Comparison of ENCODE assay signal across 8 cellular contexts in the genomic region with DNA sequence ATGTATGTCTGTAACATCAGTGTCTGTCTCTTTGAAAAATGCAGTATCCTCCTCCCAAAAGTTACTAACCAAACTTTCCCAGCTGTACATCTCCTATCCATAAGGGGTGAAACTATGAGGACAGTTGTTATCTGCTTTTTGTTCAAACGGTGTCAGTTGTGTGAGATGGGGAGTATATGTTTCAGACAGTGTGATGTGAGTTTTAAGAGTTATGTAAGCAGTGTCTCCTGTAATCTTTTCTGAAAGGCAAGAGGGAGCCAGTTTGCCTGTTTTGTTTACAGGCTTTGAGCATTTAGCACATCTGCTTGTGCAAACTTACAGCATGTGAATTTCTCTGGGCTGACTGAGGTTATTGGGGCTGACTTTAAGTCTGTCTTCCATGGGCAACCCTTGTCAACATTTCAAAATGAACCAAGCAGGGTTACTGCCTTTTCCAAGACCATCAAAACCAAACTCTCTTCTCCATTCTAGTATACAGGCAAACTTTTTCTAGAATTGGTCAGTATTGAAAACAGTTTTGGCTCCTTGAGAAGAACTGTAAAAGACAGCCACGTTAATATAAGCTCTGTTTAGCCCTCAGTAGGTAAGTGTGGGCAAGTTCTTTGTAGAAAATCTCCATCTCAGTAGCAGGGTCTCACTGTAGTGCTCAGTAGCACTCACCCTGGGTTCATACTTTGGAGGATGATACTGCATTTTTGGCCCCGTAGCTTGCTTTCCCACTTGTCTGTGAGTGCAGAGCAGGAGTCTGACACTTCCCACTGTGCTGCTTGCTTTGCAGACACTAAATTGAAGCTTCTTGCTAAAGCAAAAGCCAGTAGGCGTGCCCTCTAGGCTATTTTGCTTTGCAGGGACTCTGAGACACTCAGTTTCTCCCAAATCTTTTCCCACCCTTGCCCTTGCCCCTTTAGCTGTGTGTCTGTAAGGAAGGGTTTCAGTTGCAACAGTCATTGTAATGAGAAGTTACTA. TPM values are rescaled to one million over a fixed set of nuclear protein-coding genes. Genes with fewer than 3 reads are reported as not detected.
DNase-seq lines count a peak whose midpoint lies in the region; ATAC-seq and TF ChIP-seq lines count a peak whose summit lies in the region.

No MANE protein-coding gene starts in this region.

- no peaks in the 10 kb centered on the region for H3K36me3 ChIP-seq in WERI-Rb-1

- H3K9me3 ChIP-seq in right cardiac atrium (ENCODE audit: control insufficient read depth, low read length) (no peaks in the 10 kb centered on the region), WERI-Rb-1 (ENCODE audit: severe bottlenecking) (no peaks in the 10 kb centered on the region)

- H3K4me3 Mint-ChIP-seq in activated T-helper 2 cell treated with anti-CD3 and anti-CD28 coated beads, Interferon-gamma antibody, Interleukin-2, Interleukin-4, amounts not matched to agents 10 μg/mL and 5 μg/mL and 100 μg/mL, durations not matched to agents 14 hours and 24 hours and 36 hours (ENCODE audit: low read depth) = peak overlapping the region; percentile 77
- H3K4me3 Mint-ChIP-seq in stimulated activated naive B cell treated with anti-CD40 and anti-IgM and Interleukin-4, amounts not matched to agents 10 μg/mL and 1 μg/mL and 100 μg/mL, for 72 hours = peak overlapping the region; percentile 18 to 51

- H3K4me3 ChIP-seq in right cardiac atrium (ENCODE audit: low read length) (peak overlapping the region; percentile 5), WERI-Rb-1 (ENCODE audit: low read depth, low read length) (no peak overlapping the region)

- intact Hi-C loops in activated T-helper 2 cell treated with anti-CD3 and anti-CD28 coated beads, Interferon-gamma antibody, Interleukin-2, Interleukin-4, amounts not matched to agents 10 μg/mL and 5 μg/mL and 100 μg/mL, durations not matched to agents 14 hours and 24 hours and 36 hours (cut with micrococcal nuclease) = loop anchor here (2.0 kb wide), 2 partner anchors 34 to 154 kb away; partner anchors contain the start of gene CACYBP
- intact Hi-C loops in right cardiac atrium (cut with DNase I) = no loop called here

- H3K27ac Mint-ChIP-seq in activated T-helper 2 cell treated with anti-CD3 and anti-CD28 coated beads, Interferon-gamma antibody, Interleukin-2, Interleukin-4, amounts not matched to agents 10 μg/mL and 5 μg/mL and 100 μg/mL, durations not matched to agents 14 hours and 24 hours and 36 hours = peak overlapping the region; percentile 86
- H3K27ac Mint-ChIP-seq in stimulated activated naive B cell treated with anti-CD40 and anti-IgM and Interleukin-4, amounts not matched to agents 10 μg/mL and 1 μg/mL and 100 μg/mL, for 72 hours = peak overlapping the region; percentile 76

- ATAC-seq in right cardiac atrium (peak; percentile 45 to 56), GM18909 (IDR thresholded peaks at IDR 0.05; ENCODE audit: poor library complexity, unreplicated experiment) (no peak), HG03135 (IDR thresholded peaks at IDR 0.05; ENCODE audit: unreplicated experiment) (no peak)
- ATAC-seq in stimulated activated naive B cell treated with anti-CD40 and anti-IgM and Interleukin-4, amounts not matched to agents 10 μg/mL and 1 μg/mL and 100 μg/mL, for 72 hours (replicated peaks) = peak; percentile 2 to 10

- DNase-seq in NCI-H2107 treated with DMSO at 0.1 percent for 48 hours (lab: John Stamatoyannopoulos, UW; ENCODE audit: unreplicated experiment) = peak; percentile 14
- DNase-seq in NCI-H2107 (lab: John Stamatoyannopoulos, UW) = no peak
- no peak for DNase-seq in activated T-helper 2 cell treated with anti-CD3 and anti-CD28 coated beads, Interferon-gamma antibody, Interleukin-2, Interleukin-4, amounts not matched to agents 10 μg/mL and 5 μg/mL and 100 μg/mL, durations not matched to agents 14 hours and 24 hours and 36 hours (ENCODE audit: low spot score)
- peak in 1 of 3 donors; percentile 39 for DNase-seq in right cardiac atrium
- no peak for DNase-seq in stimulated activated naive B cell treated with anti-CD40 and anti-IgM and Interleukin-4, amounts not matched to agents 10 μg/mL and 1 μg/mL and 100 μg/mL, for 72 hours
- no peak for DNase-seq in WERI-Rb-1

- no peaks in the 10 kb centered on the region for H3K27me3 Mint-ChIP-seq in activated T-helper 2 cell treated with anti-CD3 and anti-CD28 coated beads, Interferon-gamma antibody, Interleukin-2, Interleukin-4, amounts not matched to agents 10 μg/mL and 5 μg/mL and 100 μg/mL, durations not matched to agents 14 hours and 24 hours and 36 hours (ENCODE audit: low read depth)
- no peaks in the 10 kb centered on the region for H3K27me3 Mint-ChIP-seq in stimulated activated naive B cell treated with anti-CD40 and anti-IgM and Interleukin-4, amounts not matched to agents 10 μg/mL and 1 μg/mL and 100 μg/mL, for 72 hours

- H3K36me3 Mint-ChIP-seq in activated T-helper 2 cell treated with anti-CD3 and anti-CD28 coated beads, Interferon-gamma antibody, Interleukin-2, Interleukin-4, amounts not matched to agents 10 μg/mL and 5 μg/mL and 100 μg/mL, durations not matched to agents 14 hours and 24 hours and 36 hours (ENCODE audit: low read depth) = peaks cover 8% of the 10 kb centered on the region
- H3K36me3 Mint-ChIP-seq in stimulated activated naive B cell treated with anti-CD40 and anti-IgM and Interleukin-4, amounts not matched to agents 10 μg/mL and 1 μg/mL and 100 μg/mL, for 72 hours = peaks cover 2 to 10% of the 10 kb centered on the region in 2 donors

- H3K27me3 ChIP-seq in right cardiac atrium (ENCODE audit: control insufficient read depth, insufficient read depth) (no peaks in the 10 kb centered on the region), WERI-Rb-1 (ENCODE audit: insufficient read depth, low read depth, severe bottlenecking) (no peaks in the 10 kb centered on the region)

- peaks cover 58% of the 10 kb centered on the region for H3K4me1 Mint-ChIP-seq in activated T-helper 2 cell treated with anti-CD3 and anti-CD28 coated beads, Interferon-gamma antibody, Interleukin-2, Interleukin-4, amounts not matched to agents 10 μg/mL and 5 μg/mL and 100 μg/mL, durations not matched to agents 14 hours and 24 hours and 36 hours (ENCODE audit: low read depth)
- peaks cover 34 to 52% of the 10 kb centered on the region in 2 donors for H3K4me1 Mint-ChIP-seq in stimulated activated naive B cell treated with anti-CD40 and anti-IgM and Interleukin-4, amounts not matched to agents 10 μg/mL and 1 μg/mL and 100 μg/mL, for 72 hours

- peaks cover 8% of the 10 kb centered on the region for H3K4me1 ChIP-seq in right cardiac atrium (ENCODE audit: control insufficient read depth, insufficient read depth, low read length)

- no peak for TF ChIP-seq CTCF in WERI-Rb-1 (IDR thresholded peaks at IDR 0.05; ENCODE audit: low read depth, low read length)

- H3K27ac ChIP-seq in right cardiac atrium (ENCODE audit: low read length) (peak overlapping the region; percentile 77), WERI-Rb-1 (no peak overlapping the region)

- H3K9me3 Mint-ChIP-seq in activated T-helper 2 cell treated with anti-CD3 and anti-CD28 coated beads, Interferon-gamma antibody, Interleukin-2, Interleukin-4, amounts not matched to agents 10 μg/mL and 5 μg/mL and 100 μg/mL, durations not matched to agents 14 hours and 24 hours and 36 hours = no peaks in the 10 kb centered on the region
- no peaks in the 10 kb centered on the region for H3K9me3 Mint-ChIP-seq in stimulated activated naive B cell treated with anti-CD40 and anti-IgM and Interleukin-4, amounts not matched to agents 10 μg/mL and 1 μg/mL and 100 μg/mL, for 72 hours

- WGBS in right cardiac atrium = 28% methylated on average over 4 of the region's 4 CpGs

RNA-seq across cellular contexts. Expression of gene CACYBP, which starts 34.5 kb away (rescaled TPM):
- 311 and 318 TPM in 2 replicates for total RNA-seq in activated T-helper 2 cell treated with anti-CD3 and anti-CD28 coated beads, Interferon-gamma antibody, Interleukin-2, Interleukin-4, amounts not matched to agents 10 μg/mL and 5 μg/mL and 100 μg/mL, durations not matched to agents 14 hours and 24 hours and 36 hours
- total RNA-seq in right cardiac atrium = 10 to 100 TPM; 52.9 to 81.1 (median 73.4) TPM
- 72.9 TPM for polyA plus RNA-seq in right cardiac atrium

RNA-seq across cellular contexts. Expression of gene MRPS14, which starts 57.9 kb away (rescaled TPM):
- total RNA-seq in activated T-helper 2 cell treated with anti-CD3 and anti-CD28 coated beads, Interferon-gamma antibody, Interleukin-2, Interleukin-4, amounts not matched to agents 10 μg/mL and 5 μg/mL and 100 μg/mL, durations not matched to agents 14 hours and 24 hours and 36 hours = 31.5 and 32.9 TPM in 2 replicates
- 10 to 100 TPM; 23.8 to 30.0 (median 26.7) TPM for total RNA-seq in right cardiac atrium
- 23.7 TPM for polyA plus RNA-seq in right cardiac atrium

Comparison
In these comparisons a context has a peak if more than half of its experiments do, and no peak if none do; other contexts are left out.
1. ATAC-seq: peak in right cardiac atrium (2 of 2) and stimulated activated naive B cell treated with anti-CD40 and anti-IgM and Interleukin-4, amounts not matched to agents 10 μg/mL and 1 μg/mL and 100 μg/mL, for 72 hours (2 of 2); none in GM18909 (single experiment) and HG03135 (single experiment).